In the genomic region with DNA sequence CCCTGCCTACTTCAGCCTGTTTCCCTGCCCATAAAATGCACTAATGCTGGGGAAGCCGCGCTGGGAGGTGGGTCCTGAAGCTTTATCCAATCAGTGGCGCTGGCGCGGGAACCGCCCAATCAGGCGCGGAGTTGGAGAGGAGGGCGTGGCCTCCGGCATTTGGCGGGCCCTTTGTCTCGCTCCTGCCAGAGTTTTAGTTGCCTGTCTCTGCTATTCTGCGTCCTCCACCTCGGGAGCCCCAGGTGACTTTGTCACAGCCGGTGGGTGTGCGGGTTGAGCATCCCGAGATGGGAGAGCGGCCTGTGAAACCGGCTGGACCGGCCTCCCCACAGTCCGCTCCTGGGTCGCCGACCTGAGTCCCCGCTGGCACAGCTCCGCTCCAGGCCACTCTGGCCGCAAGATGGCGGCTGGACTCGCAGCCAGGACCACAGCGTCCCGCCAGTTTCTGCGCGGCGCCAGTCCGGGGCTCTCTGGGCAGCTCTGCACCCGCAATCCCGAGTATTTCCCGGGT, we compare ENCODE assay signal across 8 cellular contexts. TPM values are rescaled to one million over a fixed set of nuclear protein-coding genes. Genes with fewer than 3 reads are reported as not detected.
DNase-seq lines count a peak whose midpoint lies in the region; ATAC-seq and TF ChIP-seq lines count a peak whose summit lies in the region.

No MANE protein-coding gene starts in this region.

- H3K9me3 ChIP-seq in adrenal gland (replicated peaks in 1 of 3): no peaks in the 10 kb centered on the region
- H3K9me3 ChIP-seq in right cardiac atrium (ENCODE audit: control insufficient read depth, low read length): no peaks in the 10 kb centered on the region
- no peaks in the 10 kb centered on the region for H3K9me3 ChIP-seq in prostate gland
- no peaks in the 10 kb centered on the region for H3K9me3 ChIP-seq in tibial artery

- ATAC-seq in GM19023 (IDR thresholded peaks at IDR 0.05; ENCODE audit: unreplicated experiment) (peak; percentile 58), right cardiac atrium (peak; percentile 100), HG02981 (IDR thresholded peaks at IDR 0.05; ENCODE audit: unreplicated experiment) (no peak)

- peak; percentile 60 for DNase-seq in SKM-1 treated with dmso at 0.1 percent for 144 hours (lab: John Stamatoyannopoulos, UW; ENCODE audit: unreplicated experiment)
- peak; percentile 77 to 94 (median 86) for DNase-seq in adrenal gland
- peak; percentile 84 to 95 (median 93) for DNase-seq in right cardiac atrium
- peak; percentile 63 for DNase-seq in prostate gland (ENCODE audit: low spot score)
- DNase-seq in tibial artery: peak; percentile 45 to 85
- no peak for DNase-seq in HEK293T (ENCODE audit: extremely low spot score)

- POLR2A ChIA-PET in HEK293T (lab: Yijun Ruan, JAX): no interaction called here

- WGBS in adrenal gland, 4 donors: 1 to 14% (median 2%) methylated on average over 17 to 37 of the region's 37 CpGs
- 1% methylated on average over 37 of the region's 37 CpGs for WGBS in right cardiac atrium
- 6% methylated on average over 37 of the region's 37 CpGs for WGBS in prostate gland

- TF ChIP-seq POLR2A in adrenal gland (IDR thresholded peaks at IDR 0.05) (no peak), prostate gland (IDR thresholded peaks at IDR 0.05) (no peak)

- intact Hi-C loops in adrenal gland (cut with DNase I): no loop called here
- intact Hi-C loops in right cardiac atrium (cut with DNase I): loop anchor here in 1 of 4 donors (10.0 kb wide), 1 partner anchor 270 kb away; no protein-coding TSS in a partner anchor
- intact Hi-C loops in prostate gland (cut with DNase I): no loop called here
- intact Hi-C loops in tibial artery (cut with DNase I; ENCODE audit: low total_unique reads): loop anchor here (5.0 kb wide), 1 partner anchor 272 kb away; no protein-coding TSS in a partner anchor

- H3K36me3 ChIP-seq in adrenal gland (replicated peaks in 1 of 2) (no peaks in the 10 kb centered on the region), prostate gland (no peaks in the 10 kb centered on the region), tibial artery (no peaks in the 10 kb centered on the region)

- TF ChIP-seq CTCF in adrenal gland (IDR thresholded peaks at IDR 0.05) (peak in 1 of 6 experiments; percentile 16), prostate gland (IDR thresholded peaks at IDR 0.05) (no peak), tibial artery (IDR thresholded peaks at IDR 0.05) (no peak)

- H3K27ac ChIP-seq in adrenal gland (no peak overlapping the region), right cardiac atrium (ENCODE audit: low read length) (no peak overlapping the region), prostate gland (no peak overlapping the region), tibial artery (no peak overlapping the region)

- H3K4me1 ChIP-seq in adrenal gland (replicated peaks in 1 of 2) (peaks cover 0 to 4% of the 10 kb centered on the region in 2 donors), right cardiac atrium (ENCODE audit: control insufficient read depth, insufficient read depth, low read length) (no peaks in the 10 kb centered on the region), prostate gland (replicated peaks) (no peaks in the 10 kb centered on the region), tibial artery (peaks cover 0 to 15% (median 10%) of the 10 kb centered on the region in 4 donors)

- CTCF ChIA-PET in HEK293T (lab: Yijun Ruan, JAX): no interaction called here

- H3K27me3 ChIP-seq in adrenal gland: no peaks in the 10 kb centered on the region
- H3K27me3 ChIP-seq in right cardiac atrium (ENCODE audit: control insufficient read depth, insufficient read depth): no peaks in the 10 kb centered on the region
- no peaks in the 10 kb centered on the region for H3K27me3 ChIP-seq in prostate gland (replicated peaks; ENCODE audit: insufficient read depth)
- H3K27me3 ChIP-seq in tibial artery: peaks cover 0 to 6% of the 10 kb centered on the region in 2 donors

- peak overlapping the region in 2 of 4 donors; percentile 51 to 62 for H3K4me3 ChIP-seq in adrenal gland
- H3K4me3 ChIP-seq in right cardiac atrium (ENCODE audit: low read length): peak overlapping the region; percentile 37
- H3K4me3 ChIP-seq in prostate gland: peak overlapping the region; percentile 28
- peak overlapping the region; percentile 45 to 55 for H3K4me3 ChIP-seq in tibial artery

TF ChIP-seq in HEK293T, 16 proteins besides CTCF, POLR2A, EP300 and RAD21:
- no peak for TF ChIP-seq TARDBP (IDR thresholded peaks at IDR 0.05)
- no peak for TF ChIP-seq LEF1 (IDR thresholded peaks at IDR 0.05; ENCODE audit: borderline replicate concordance)

RNA-seq across cellular contexts. Expression of gene ZNF429, which starts 30.7 kb away (rescaled TPM):
- 10 to 100 TPM; 15.9 to 50.3 (median 27.4) TPM for total RNA-seq in adrenal gland
- polyA plus RNA-seq in adrenal gland: 10 to 100 TPM in 2 of 3 donors, 1 to 10 TPM in 1; 4.4 to 27.2 (median 13.4) TPM
- total RNA-seq in right cardiac atrium: 10 to 100 TPM in 2 of 4 donors, 1 to 10 TPM in 2; 8.5 to 12.0 (median 10.4) TPM
- 8.5 TPM for polyA plus RNA-seq in right cardiac atrium
- total RNA-seq in prostate gland: 10 to 100 TPM; 22.7 TPM
